In the genomic region with DNA sequence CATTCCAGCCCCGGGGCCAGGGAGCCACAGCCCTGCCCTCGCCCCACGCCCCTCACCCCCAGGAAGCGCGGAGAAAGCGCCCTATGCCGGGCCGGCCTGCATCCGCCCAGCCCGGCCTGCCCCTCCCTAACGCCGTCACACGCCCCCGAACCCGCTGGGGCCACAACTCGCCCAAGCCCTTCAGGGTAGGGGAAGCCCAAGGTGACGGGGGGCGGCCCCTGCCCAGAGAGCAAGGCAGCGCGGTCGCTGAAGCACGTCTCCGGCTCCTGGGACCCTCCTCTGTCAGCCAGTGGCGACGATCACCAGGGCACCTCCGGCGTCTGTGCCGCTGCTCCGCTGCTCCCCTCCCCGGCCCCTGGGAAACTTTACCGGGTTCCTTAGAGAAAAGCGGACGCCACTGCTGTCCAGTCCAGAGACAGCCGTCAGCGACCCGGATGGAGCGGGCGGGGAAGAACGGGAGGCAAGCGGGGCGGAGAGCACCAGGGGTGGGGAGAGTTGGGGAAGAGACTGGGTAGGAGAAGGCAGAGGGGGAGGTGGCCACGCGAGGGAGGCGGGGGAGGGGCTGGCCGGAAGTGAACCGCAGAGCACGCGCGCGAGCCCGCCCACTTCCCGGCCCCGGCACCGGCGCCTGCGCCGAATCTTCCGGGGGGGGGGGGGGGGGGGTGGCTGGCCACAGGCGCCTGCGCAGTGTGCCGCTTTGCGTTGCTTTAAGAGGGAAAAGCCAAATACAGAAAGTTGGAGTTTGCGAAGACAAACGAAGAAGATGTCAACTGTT, we compare ENCODE assay signal across 8 cellular contexts. TPM values are rescaled to one million over a fixed set of nuclear protein-coding genes. Genes with fewer than 3 reads are reported as not detected.
DNase-seq lines count a peak whose midpoint lies in the region; TF ChIP-seq lines count a peak whose summit lies in the region.

A gene with protein sequence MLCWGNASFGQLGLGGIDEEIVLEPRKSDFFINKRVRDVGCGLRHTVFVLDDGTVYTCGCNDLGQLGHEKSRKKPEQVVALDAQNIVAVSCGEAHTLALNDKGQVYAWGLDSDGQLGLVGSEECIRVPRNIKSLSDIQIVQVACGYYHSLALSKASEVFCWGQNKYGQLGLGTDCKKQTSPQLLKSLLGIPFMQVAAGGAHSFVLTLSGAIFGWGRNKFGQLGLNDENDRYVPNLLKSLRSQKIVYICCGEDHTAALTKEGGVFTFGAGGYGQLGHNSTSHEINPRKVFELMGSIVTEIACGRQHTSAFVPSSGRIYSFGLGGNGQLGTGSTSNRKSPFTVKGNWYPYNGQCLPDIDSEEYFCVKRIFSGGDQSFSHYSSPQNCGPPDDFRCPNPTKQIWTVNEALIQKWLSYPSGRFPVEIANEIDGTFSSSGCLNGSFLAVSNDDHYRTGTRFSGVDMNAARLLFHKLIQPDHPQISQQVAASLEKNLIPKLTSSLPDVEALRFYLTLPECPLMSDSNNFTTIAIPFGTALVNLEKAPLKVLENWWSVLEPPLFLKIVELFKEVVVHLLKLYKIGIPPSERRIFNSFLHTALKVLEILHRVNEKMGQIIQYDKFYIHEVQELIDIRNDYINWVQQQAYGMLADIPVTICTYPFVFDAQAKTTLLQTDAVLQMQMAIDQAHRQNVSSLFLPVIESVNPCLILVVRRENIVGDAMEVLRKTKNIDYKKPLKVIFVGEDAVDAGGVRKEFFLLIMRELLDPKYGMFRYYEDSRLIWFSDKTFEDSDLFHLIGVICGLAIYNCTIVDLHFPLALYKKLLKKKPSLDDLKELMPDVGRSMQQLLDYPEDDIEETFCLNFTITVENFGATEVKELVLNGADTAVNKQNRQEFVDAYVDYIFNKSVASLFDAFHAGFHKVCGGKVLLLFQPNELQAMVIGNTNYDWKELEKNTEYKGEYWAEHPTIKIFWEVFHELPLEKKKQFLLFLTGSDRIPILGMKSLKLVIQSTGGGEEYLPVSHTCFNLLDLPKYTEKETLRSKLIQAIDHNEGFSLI (minus strand): TSS at position 509 of the 775 bp plus-strand sequence. CDS start 2,175 bp downstream, outside the sequence.

- DNase-seq in HFFc6, result peak; percentile 93
- DNase-seq in NB4 (ENCODE audit: low read depth), result peak; percentile 96
- DNase-seq in T follicular helper cell (ENCODE audit: low read depth), result peak; percentile 87
- DNase-seq in adipocyte (ENCODE audit: low read depth), result peak; percentile 98
- DNase-seq in cardiac muscle cell (ENCODE audit: low read depth in 1 of 2, low spot score in 1 of 2), result peak; percentile 95 to 97
- peak; percentile 95 to 98 for DNase-seq in tibial artery

- H3K9ac ChIP-seq in adipocyte (ENCODE audit: low read length), result peak within 1 kb of the TSS; percentile 98
- H3K9ac ChIP-seq in parathyroid adenoma, result peak within 1 kb of the TSS; percentile 98

- peak within 1 kb of the TSS; percentile 100 for H2AFZ ChIP-seq in parathyroid adenoma

- peak within 1 kb of the TSS; percentile 99 for H3K4me3 Mint-ChIP-seq in HFFc6

- H3K9me3 ChIP-seq in adipocyte (ENCODE audit: control insufficient read depth, low read length) (no peaks in the 10 kb centered on the region), cardiac muscle cell (ENCODE audit: low read depth) (no peaks in the 10 kb centered on the region), parathyroid adenoma (ENCODE audit: control insufficient read depth, low read length) (no peaks in the 10 kb centered on the region), tibial artery (no peaks in the 10 kb centered on the region)

- peaks cover 29% of the 10 kb centered on the region for H3K4me1 ChIP-seq in adipocyte (ENCODE audit: control insufficient read depth, insufficient read depth, low read length)
- peaks cover 24% of the 10 kb centered on the region for H3K4me1 ChIP-seq in cardiac muscle cell (ENCODE audit: low read depth)
- H3K4me1 ChIP-seq in parathyroid adenoma, result peaks cover 5% of the 10 kb centered on the region
- peaks cover 0 to 42% (median 15%) of the 10 kb centered on the region in 4 donors for H3K4me1 ChIP-seq in tibial artery

- peak; percentile 59 for TF ChIP-seq POLR2A in GM10847 (IDR thresholded peaks at IDR 0.05; ENCODE audit: extremely low read depth, insufficient read length)
- TF ChIP-seq POLR2A in NB4 (IDR thresholded peaks at IDR 0.05; ENCODE audit: extremely low read depth, insufficient read length), result peak; percentile 76

- H3K4me3 ChIP-seq in NB4 (ENCODE audit: low read depth, low read length), result peak within 1 kb of the TSS; percentile 94
- peak within 1 kb of the TSS; percentile 99 for H3K4me3 ChIP-seq in adipocyte (ENCODE audit: low read length)
- peak within 1 kb of the TSS; percentile 84 for H3K4me3 ChIP-seq in cardiac muscle cell
- H3K4me3 ChIP-seq in parathyroid adenoma (ENCODE audit: low read depth, low read length), result peak within 1 kb of the TSS; percentile 98
- peak within 1 kb of the TSS; percentile 72 to 99 for H3K4me3 ChIP-seq in tibial artery

- H3K27me3 ChIP-seq in adipocyte (replicated peaks; ENCODE audit: control insufficient read depth, insufficient read depth, low read length), result no peaks in the 10 kb centered on the region
- no peaks in the 10 kb centered on the region for H3K27me3 ChIP-seq in cardiac muscle cell
- H3K27me3 ChIP-seq in parathyroid adenoma (ENCODE audit: control insufficient read depth, insufficient read depth, low read length), result no peaks in the 10 kb centered on the region
- no peaks in the 10 kb centered on the region for H3K27me3 ChIP-seq in tibial artery

- intact Hi-C loops in tibial artery (cut with DNase I; ENCODE audit: low total_unique reads), result loop anchor here (10.0 kb wide), 2 partner anchors 190 to 260 kb away; a partner anchor contains a TSS

- H3K4me1 Mint-ChIP-seq in HFFc6 (ENCODE audit: low read depth), result peaks cover 28% of the 10 kb centered on the region

- H3K27ac ChIP-seq in cardiac muscle cell, result peak within 1 kb of the TSS; percentile 97
- peak within 1 kb of the TSS; percentile 94 for H3K27ac ChIP-seq in parathyroid adenoma
- H3K27ac ChIP-seq in tibial artery, result peak within 1 kb of the TSS; percentile 94 to 99

- peaks cover 43% of the 10 kb centered on the region for H3K36me3 Mint-ChIP-seq in HFFc6 (ENCODE audit: low read depth)

- peaks cover 11% of the 10 kb centered on the region; the same call in 1 of the 2 replicates for H3K27me3 Mint-ChIP-seq in HFFc6 (ENCODE audit: insufficient read depth)

- H3K4me2 ChIP-seq in parathyroid adenoma (ENCODE audit: low read length), result peak within 1 kb of the TSS; percentile 87

- no peak for TF ChIP-seq CTCF in HFFc6 (IDR thresholded peaks at IDR 0.05)
- no peak for TF ChIP-seq CTCF in NB4 (IDR thresholded peaks at IDR 0.05; ENCODE audit: low read depth, low read length)
- TF ChIP-seq CTCF in cardiac muscle cell (IDR thresholded peaks at IDR 0.05; ENCODE audit: low read depth, low read length), result no peak
- TF ChIP-seq CTCF in parathyroid adenoma (IDR thresholded peaks at IDR 0.05), result no peak
- TF ChIP-seq CTCF in tibial artery (IDR thresholded peaks at IDR 0.05), result no peak

- H3K9me3 Mint-ChIP-seq in HFFc6, result no peaks in the 10 kb centered on the region

- H3K27ac Mint-ChIP-seq in HFFc6, result peak within 1 kb of the TSS; percentile 98

- H3K36me3 ChIP-seq in adipocyte (ENCODE audit: control insufficient read depth, insufficient read depth, low read length, severe bottlenecking) (no peaks in the 10 kb centered on the region), cardiac muscle cell (peaks cover 3% of the 10 kb centered on the region), parathyroid adenoma (ENCODE audit: control insufficient read depth, insufficient read depth, low read length) (no peaks in the 10 kb centered on the region), tibial artery (peaks cover 0 to 5% (median 0%) of the 10 kb centered on the region in 3 donors)

- H3K79me2 ChIP-seq in parathyroid adenoma, result peaks cover 15% of the 10 kb centered on the region

RNA-seq across cellular contexts. Expression of the gene that starts here (rescaled TPM):
- 100 to 1,000 TPM; 220 to 297 (median 279) TPM for total RNA-seq in HFFc6 (2021; fragmentation: NEBNext Ultra II Directional; extraction: Animal tissue kit (Norgen Biotek cat#: 25700))
- total RNA-seq in cardiac muscle cell, result 30.3 and 38.7 TPM in 2 replicates
- 35.1 and 60.2 TPM in 2 replicates for polyA plus RNA-seq in cardiac muscle cell

Comparison
In these comparisons a context has a peak if more than half of its experiments do, and no peak if none do; other contexts are left out.
1. Peak in every context shown above with its lines: DNase-seq, H3K4me3 ChIP-seq and H3K27ac ChIP-seq.